1 cellular context compared by ENCODE assay signal in genomic region chr19:2524361-2524839, GRCh38.
A peak's percentile ranks its signal among the peaks of the same experiment; 100 is the strongest.
TF ChIP-seq lines count a peak whose summit lies in the region.

No MANE protein-coding gene starts in this region.

TF ChIP-seq in H1, 55 proteins besides CTCF, POLR2A, EP300 and RAD21:
- TF ChIP-seq FOSL1 (IDR thresholded peaks at IDR 0.05; ENCODE audit: insufficient read depth, low read depth, low read length) (no peak), KDM1A (IDR thresholded peaks at IDR 0.05; ENCODE audit: borderline replicate concordance, low read length) (peak; percentile 63; the same call in 1 of the 2 replicates)
